Comparison of ENCODE assay signal across 11 cellular contexts in the genomic region with DNA sequence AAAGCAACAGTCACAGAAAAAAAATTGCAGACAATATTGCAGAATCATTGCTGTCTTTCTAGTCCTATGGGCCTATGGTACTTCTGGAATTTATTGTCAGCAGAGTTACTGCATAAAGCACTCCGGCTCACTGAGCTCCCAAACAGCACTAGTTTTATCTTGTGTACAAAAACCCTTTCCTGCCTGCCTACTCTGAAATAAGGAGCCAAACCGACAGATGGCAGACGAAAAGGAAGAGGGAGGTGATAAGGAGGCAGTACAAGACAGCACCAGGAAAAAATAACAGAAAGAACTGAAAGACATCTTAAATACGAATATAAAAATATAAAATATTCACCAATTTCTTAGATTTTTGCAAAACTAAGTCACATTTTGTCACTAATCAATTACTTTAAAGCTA. TPM values are rescaled to one million over a fixed set of nuclear protein-coding genes. Genes with fewer than 3 reads are reported as not detected.
DNase-seq lines count a peak whose midpoint lies in the region.
"Had no signal": no experiment of that assay in that cellular context is flagged by ENCODE, and none has a peak within 500 bp of the region (broad histone marks: within the 10 kb centered on the region; RNA-seq: fewer than 3 reads in every experiment).

No MANE protein-coding gene starts in this region.

- no peaks in the 10 kb centered on the region for H3K79me1 ChIP-seq in mesendoderm (ENCODE audit: low read length)

- no peak overlapping the region for H3K27ac ChIP-seq in mesendoderm (ENCODE audit: low read depth, low read length)
- H3K27ac ChIP-seq: coronary artery had no signal

- H2BK120ac ChIP-seq in mesendoderm (ENCODE audit: low read depth, low read length), result no peak overlapping the region

- no peak overlapping the region for H3K4me3 ChIP-seq in mesendoderm (ENCODE audit: low read length)
- H3K4me3 ChIP-seq: coronary artery had no signal

- no peaks in the 10 kb centered on the region for H3K4me1 ChIP-seq in mesendoderm (ENCODE audit: control insufficient read depth, low read depth, low read length)

- no CpG with 5 or more reads among the region's 4 CpGs for WGBS in mesendoderm (ENCODE audit: extremely low coverage, insufficient coverage, low lambda C conversion rate)

- H3K56ac ChIP-seq in mesendoderm (ENCODE audit: low read length), result no peak overlapping the region

- no peak overlapping the region for H2AK5ac ChIP-seq in mesendoderm (ENCODE audit: low read length)

- peak; percentile 71 for DNase-seq in GDM1 (lab: John Stamatoyannopoulos, UW)
- DNase-seq in NCI-H524 (lab: John Stamatoyannopoulos, UW), result peak; percentile 63 to 81
- peak; percentile 68 for DNase-seq in cerebellum (ENCODE audit: low spot score)
- DNase-seq in mesendoderm, result peak; percentile 23
- DNase-seq in stimulated activated CD8-positive, alpha-beta memory T cell treated with anti-CD3 and anti-CD28 coated beads, Interleukin-4, amount 100 ng/mL, for 48 hours, result no peak
- DNase-seq in iPS-NIHi7 (ENCODE audit: extremely low spot score), result no peak
- no peak for DNase-seq in activated gamma-delta T cell treated with Interleukin-2 at 50 U/mL for 16 hours
- DNase-seq: activated T-cell treated with anti-CD3 and anti-CD28 coated beads for 4 hours, DMS79, NCI-H774 had no signal

- no peak overlapping the region for H4K5ac ChIP-seq in mesendoderm (ENCODE audit: low read length)

- no peak overlapping the region for H3K9ac ChIP-seq in mesendoderm (ENCODE audit: low read length)

- H3K36me3 ChIP-seq in mesendoderm (ENCODE audit: control insufficient read depth, insufficient read depth, low read length), result no peaks in the 10 kb centered on the region

- H3K23ac ChIP-seq in mesendoderm (ENCODE audit: low read length), result no peak overlapping the region

- no peak overlapping the region for H3K4me2 ChIP-seq in mesendoderm (ENCODE audit: low read length)

- no peak overlapping the region for H2BK15ac ChIP-seq in mesendoderm (replicated peaks; ENCODE audit: low read depth)

- H4K8ac ChIP-seq in mesendoderm (ENCODE audit: low read depth, low read length), result no peak overlapping the region

- H2BK5ac ChIP-seq in mesendoderm (ENCODE audit: low read length), result no peak overlapping the region

- H3K18ac ChIP-seq in mesendoderm (ENCODE audit: low read length), result no peak overlapping the region

- H3K27me3 ChIP-seq in mesendoderm (ENCODE audit: insufficient read depth, low read length, poor library complexity), result no peaks in the 10 kb centered on the region

- peaks cover 4% of the 10 kb centered on the region for H3K79me2 ChIP-seq in mesendoderm (ENCODE audit: control insufficient read depth, insufficient read depth, low read length)

- H3K4ac ChIP-seq in mesendoderm (ENCODE audit: low read depth, low read length), result no peak overlapping the region

RNA-seq across cellular contexts. Expression of gene HERC1, which starts 15.6 kb away (rescaled TPM):
- 220 TPM for total RNA-seq in cerebellum
- 8.7 TPM for polyA plus RNA-seq in mesendoderm (2013, experiment 1 of 2)
- 9.7 TPM for polyA plus RNA-seq in mesendoderm (2013, experiment 2 of 2)

Comparison
In these comparisons a context has a peak if more than half of its experiments do, and no peak if none do; other contexts are left out.
1. DNase-seq: peak in GDM1 (single experiment), NCI-H524 (2 of 2), cerebellum (single experiment) and mesendoderm (single experiment); none in stimulated activated CD8-positive, alpha-beta memory T cell treated with anti-CD3 and anti-CD28 coated beads, Interleukin-4, amount 100 ng/mL, for 48 hours (single experiment), iPS-NIHi7 (single experiment) and activated gamma-delta T cell treated with Interleukin-2 at 50 U/mL for 16 hours (single experiment).